ENCODE assay signal across 22 cellular contexts in the genomic region with DNA sequence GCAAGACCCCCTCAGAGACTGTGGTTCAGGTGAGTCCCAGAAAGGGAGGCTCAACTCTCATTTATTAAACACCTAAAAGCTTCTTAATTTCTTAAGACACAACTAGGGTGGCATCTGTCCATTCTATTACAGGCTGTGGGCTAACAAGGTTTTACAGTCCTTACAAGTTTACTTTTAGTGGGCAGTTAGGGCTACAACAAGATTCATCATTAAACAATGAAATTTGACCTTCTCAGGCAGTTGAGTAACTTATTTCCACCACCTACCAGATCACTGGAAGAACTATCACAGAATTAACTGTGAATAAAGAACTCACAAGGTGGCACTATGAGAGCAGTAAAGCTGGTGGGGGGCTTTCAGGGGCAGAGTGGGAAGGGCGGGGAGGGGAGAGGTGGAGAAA.
DNase-seq lines count a peak whose midpoint lies in the region; ATAC-seq, FAIRE-seq and TF ChIP-seq lines count a peak whose summit lies in the region.
"Had no signal": no experiment of that assay in that cellular context is flagged by ENCODE, and none has a peak within 500 bp of the region (broad histone marks: within the 10 kb centered on the region; RNA-seq: fewer than 3 reads in every experiment).

No MANE protein-coding gene starts in this region.

- no peaks in the 10 kb centered on the region for H3K9me1 ChIP-seq in endothelial cell of umbilical vein (replicated peaks; ENCODE audit: control insufficient read depth, extremely low read depth, insufficient read depth, low read length)

- no TSS peak for BruUV-seq in endothelial cell of umbilical vein (replicated peaks; lab: Mats Ljungman, UMichigan)

- TF ChIP-seq POLR2A in endothelial cell of umbilical vein (IDR thresholded peaks at IDR 0.05; ENCODE audit: low read depth, low read length) = no peak

- no peaks in the 10 kb centered on the region for H3K9me3 Mint-ChIP-seq in activated T-helper 1 cell treated with anti-CD3 and anti-CD28 coated beads, Interleukin-12 subunit alpha, Interleukin-12 subunit beta, Interleukin-2, Interleukin-4 antibody, amounts not matched to agents 30 ng/mL and 10 ng/mL and 1 ng/mL, durations not matched to agents 14 hours and 24 hours and 36 hours
- H3K9me3 Mint-ChIP-seq: CD4-positive, CD25-positive, alpha-beta regulatory T cell had no signal

- POLR2A ChIA-PET in endothelial cell of umbilical vein (lab: Charles Lee) = no interaction called here

- no peaks in the 10 kb centered on the region for H3K4me1 Mint-ChIP-seq in activated T-helper 1 cell treated with anti-CD3 and anti-CD28 coated beads, Interleukin-12 subunit alpha, Interleukin-12 subunit beta, Interleukin-2, Interleukin-4 antibody, amounts not matched to agents 30 ng/mL and 10 ng/mL and 1 ng/mL, durations not matched to agents 14 hours and 24 hours and 36 hours (ENCODE audit: low read depth)
- H3K4me1 Mint-ChIP-seq: B cell; CD4-positive, CD25-positive, alpha-beta regulatory T cell had no signal

- no peak for TF ChIP-seq CTCF in left ventricle myocardium inferior (IDR thresholded peaks at IDR 0.05; ENCODE audit: borderline replicate concordance)
- no peak for TF ChIP-seq CTCF in endothelial cell of umbilical vein (IDR thresholded peaks at IDR 0.05; ENCODE audit: extremely low read depth in 1 of 2, insufficient read depth in 1 of 2, low read depth in 1 of 2, low read length in 2 of 2)

- FAIRE-seq in endothelial cell of umbilical vein (lab: Jason Lieb, UNC) (no peak), GM19239 (lab: Jason Lieb, UNC) (no peak)

- no peak overlapping the region for H3K9ac ChIP-seq in endothelial cell of umbilical vein (replicated peaks; ENCODE audit: extremely low read depth, insufficient read depth, low read length)

- CTCF ChIA-PET in endothelial cell of umbilical vein (lab: Charles Lee) = interaction anchor here (0.8 to 1.9 kb wide), 4 partner anchors 8 to 152 kb away, joined by 3 to 5 read pairs (median 4); no protein-coding TSS in a partner anchor

- H2AFZ ChIP-seq in endothelial cell of umbilical vein (ENCODE audit: low read depth, low read length) = no peak overlapping the region

- H3K4me3 ChIP-seq in left ventricle myocardium inferior = no peak overlapping the region
- H3K4me3 ChIP-seq in endothelial cell of umbilical vein (replicated peaks in 1 of 3; ENCODE audit: insufficient read depth in 1 of 3, low read depth in 1 of 3, low read length in 3 of 3) = no peak overlapping the region
- no peak overlapping the region for H3K4me3 ChIP-seq in muscle layer of duodenum (ENCODE audit: low read depth in 1 of 2, low read length in 2 of 2)

- H3K4me1 ChIP-seq in left ventricle myocardium inferior (peaks cover 25% of the 10 kb centered on the region), endothelial cell of umbilical vein (ENCODE audit: control insufficient read depth, extremely low read depth, insufficient read depth, low read length) (no peaks in the 10 kb centered on the region), muscle layer of duodenum (ENCODE audit: control insufficient read depth in 1 of 2, insufficient read depth in 2 of 2, low read length in 2 of 2) (no peaks in the 10 kb centered on the region)

- H3K27ac ChIP-seq in left ventricle myocardium inferior (replicated peaks) (peak overlapping the region; percentile 62), endothelial cell of umbilical vein (ENCODE audit: insufficient read depth, low read depth, low read length) (no peak overlapping the region), muscle layer of duodenum (ENCODE audit: low read length) (peak overlapping the region; percentile 16)

- H3K27ac Mint-ChIP-seq in activated T-helper 1 cell treated with anti-CD3 and anti-CD28 coated beads, Interleukin-12 subunit alpha, Interleukin-12 subunit beta, Interleukin-2, Interleukin-4 antibody, amounts not matched to agents 30 ng/mL and 10 ng/mL and 1 ng/mL, durations not matched to agents 14 hours and 24 hours and 36 hours = no peak overlapping the region
- H3K27ac Mint-ChIP-seq: B cell; CD4-positive, CD25-positive, alpha-beta regulatory T cell had no signal

- intact Hi-C loops in left ventricle myocardium inferior (cut with micrococcal nuclease) (no loop called here), left cardiac atrium (cut with DNase I) (no loop called here), endothelial cell of umbilical vein (cut with micrococcal nuclease) (no loop called here)
- intact Hi-C loops in activated T-helper 1 cell treated with anti-CD3 and anti-CD28 coated beads, Interleukin-12 subunit alpha, Interleukin-12 subunit beta, Interleukin-2, Interleukin-4 antibody, amounts not matched to agents 30 ng/mL and 10 ng/mL and 1 ng/mL, durations not matched to agents 14 hours and 24 hours and 36 hours (cut with micrococcal nuclease) = no loop called here

- H3K9me3 ChIP-seq in left ventricle myocardium inferior (replicated peaks) = no peaks in the 10 kb centered on the region
- no peaks in the 10 kb centered on the region for H3K9me3 ChIP-seq in endothelial cell of umbilical vein (replicated peaks; ENCODE audit: control insufficient read depth, insufficient read depth, low read length)
- no peaks in the 10 kb centered on the region for H3K9me3 ChIP-seq in muscle layer of duodenum (ENCODE audit: control insufficient read depth in 1 of 2, low read length in 2 of 2)

- no peaks in the 10 kb centered on the region for H4K20me1 ChIP-seq in endothelial cell of umbilical vein (replicated peaks; ENCODE audit: control insufficient read depth, extremely low read depth, insufficient read depth, low read length)

- no peak overlapping the region for H3K4me3 Mint-ChIP-seq in activated T-helper 1 cell treated with anti-CD3 and anti-CD28 coated beads, Interleukin-12 subunit alpha, Interleukin-12 subunit beta, Interleukin-2, Interleukin-4 antibody, amounts not matched to agents 30 ng/mL and 10 ng/mL and 1 ng/mL, durations not matched to agents 14 hours and 24 hours and 36 hours
- H3K4me3 Mint-ChIP-seq: B cell; CD4-positive, CD25-positive, alpha-beta regulatory T cell had no signal

- H3K27me3 ChIP-seq in left ventricle myocardium inferior (ENCODE audit: low read depth) = no peaks in the 10 kb centered on the region
- H3K27me3 ChIP-seq in endothelial cell of umbilical vein (ENCODE audit: control insufficient read depth in 2 of 2, insufficient read depth in 2 of 2, low read length in 2 of 2) = no peaks in the 10 kb centered on the region
- H3K27me3 ChIP-seq in muscle layer of duodenum (ENCODE audit: low read depth, low read length) = no peaks in the 10 kb centered on the region

- no peak for ATAC-seq in left cardiac atrium
- ATAC-seq in GM21447 (IDR thresholded peaks at IDR 0.05; ENCODE audit: unreplicated experiment) = no peak

- H3K4me2 ChIP-seq in endothelial cell of umbilical vein (ENCODE audit: insufficient read depth, low read length) = no peak overlapping the region

- no peaks in the 10 kb centered on the region for H3K79me2 ChIP-seq in endothelial cell of umbilical vein (ENCODE audit: control insufficient read depth, insufficient read depth, low read length)

- H3K27me3 Mint-ChIP-seq in activated T-helper 1 cell treated with anti-CD3 and anti-CD28 coated beads, Interleukin-12 subunit alpha, Interleukin-12 subunit beta, Interleukin-2, Interleukin-4 antibody, amounts not matched to agents 30 ng/mL and 10 ng/mL and 1 ng/mL, durations not matched to agents 14 hours and 24 hours and 36 hours (ENCODE audit: insufficient read depth) = peaks cover 7% of the 10 kb centered on the region

- DNase-seq in left ventricle myocardium inferior (no peak), left cardiac atrium (no peak), endothelial cell of umbilical vein (ENCODE audit: low read depth, low spot score) (peak; percentile 21), mucosa of gallbladder (ENCODE audit: low spot score) (no peak), GM19239 (ENCODE audit: insufficient read length, low spot score) (no peak)
- no peak for DNase-seq in activated T-helper 1 cell treated with anti-CD3 and anti-CD28 coated beads, Interleukin-12 subunit alpha, Interleukin-12 subunit beta, Interleukin-2, Interleukin-4 antibody, amounts not matched to agents 30 ng/mL and 10 ng/mL and 1 ng/mL, durations not matched to agents 14 hours and 24 hours and 36 hours (ENCODE audit: low spot score)
- DNase-seq: 8988T; CD4-positive, CD25-positive, alpha-beta regulatory T cell; COR-L47; DMS 273 treated with DMSO at 0.1 percent for 48 hours; DND-41; HCEC 1CT; Kasumi-1; MM.1S; NCI-H1092; NCI-H1694 treated with DMSO at 0.1 percent for 48 hours; NCI-H510A; NCI-H774; Right ventricle myocardium superior had no signal

- dilution Hi-C loops in endothelial cell of umbilical vein (cut with MboI; ENCODE audit: extremely low pct_ligation_motif_present, low sequenced_read_pairs) = no loop called here

- no peaks in the 10 kb centered on the region for H3K36me3 Mint-ChIP-seq in activated T-helper 1 cell treated with anti-CD3 and anti-CD28 coated beads, Interleukin-12 subunit alpha, Interleukin-12 subunit beta, Interleukin-2, Interleukin-4 antibody, amounts not matched to agents 30 ng/mL and 10 ng/mL and 1 ng/mL, durations not matched to agents 14 hours and 24 hours and 36 hours (ENCODE audit: low read depth)
- H3K36me3 Mint-ChIP-seq: CD4-positive, CD25-positive, alpha-beta regulatory T cell had no signal

- H3K36me3 ChIP-seq in left ventricle myocardium inferior = peaks cover 31% of the 10 kb centered on the region
- H3K36me3 ChIP-seq in endothelial cell of umbilical vein (ENCODE audit: control insufficient read depth in 2 of 2, extremely low read depth in 1 of 2, insufficient read depth in 2 of 2, low read length in 2 of 2) = peaks cover 6% of the 10 kb centered on the region in 2 experiments
- peaks cover 13 to 17% of the 10 kb centered on the region in 2 donors for H3K36me3 ChIP-seq in muscle layer of duodenum (ENCODE audit: control insufficient read depth in 1 of 2, insufficient read depth in 2 of 2, low read length in 2 of 2)

TF ChIP-seq in endothelial cell of umbilical vein, 7 proteins besides CTCF, POLR2A, EP300 and RAD21:
- no peak for TF ChIP-seq EZH2 (IDR thresholded peaks at IDR 0.05; ENCODE audit: borderline replicate concordance, low read depth, low read length, severe bottlenecking)
- TF ChIP-seq, protein P1, sequence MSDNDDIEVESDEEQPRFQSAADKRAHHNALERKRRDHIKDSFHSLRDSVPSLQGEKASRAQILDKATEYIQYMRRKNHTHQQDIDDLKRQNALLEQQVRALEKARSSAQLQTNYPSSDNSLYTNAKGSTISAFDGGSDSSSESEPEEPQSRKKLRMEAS (IDR thresholded peaks at IDR 0.05; ENCODE audit: insufficient read depth, insufficient read length) = no peak
- TF ChIP-seq POLR2AphosphoS5 (IDR thresholded peaks at IDR 0.05; ENCODE audit: insufficient read depth, low read depth, low read length) = no peak
- no peak for TF ChIP-seq FOS (IDR thresholded peaks at IDR 0.05; ENCODE audit: borderline replicate concordance, insufficient read depth, low read length)
- TF ChIP-seq MYC (IDR thresholded peaks at IDR 0.05; ENCODE audit: low read depth, low read length) = no peak
- no peak for TF ChIP-seq GATA2 (IDR thresholded peaks at IDR 0.05; ENCODE audit: insufficient read depth, insufficient read length, low read depth, low read length)
- TF ChIP-seq JUN (IDR thresholded peaks at IDR 0.05; ENCODE audit: borderline replicate concordance, insufficient read depth, insufficient read length, low read depth) = no peak
